In the genomic region with DNA sequence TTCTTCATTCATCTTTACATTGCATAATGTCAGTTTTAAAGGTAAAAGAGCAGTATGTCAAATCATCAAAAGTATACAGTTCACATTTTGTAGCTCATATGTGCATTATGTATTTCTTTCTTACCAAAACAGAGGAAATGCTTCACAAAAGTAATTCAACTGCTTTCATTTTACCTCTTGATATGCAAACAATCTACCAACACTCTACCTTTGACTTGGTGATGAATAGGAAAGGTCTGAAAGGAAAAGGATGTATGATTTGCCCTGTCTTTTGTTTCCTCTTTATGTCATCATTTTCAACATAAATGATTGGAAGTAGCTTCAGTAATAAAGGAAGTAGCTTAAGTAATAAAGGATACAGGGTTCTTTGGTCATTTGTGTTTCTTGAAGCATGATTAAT, we compare ENCODE assay signal across 32 cellular contexts.
"Had no signal": no experiment of that assay in that cellular context is flagged by ENCODE, and none has a peak within 500 bp of the region (broad histone marks: within the 10 kb centered on the region; RNA-seq: fewer than 3 reads in every experiment).

No MANE protein-coding gene starts in this region.

- H3K27me3 Mint-ChIP-seq: activated B cell treated with CpG ODN at 0.5 μM for 24 hours; activated CD4-positive, alpha-beta memory T cell treated with anti-CD3 and anti-CD28 coated beads for 36 hours had no signal

- H3K4me3 Mint-ChIP-seq: activated B cell treated with CpG ODN at 0.5 μM for 24 hours; activated CD4-positive, alpha-beta memory T cell treated with anti-CD3 and anti-CD28 coated beads for 36 hours; activated naive CD4-positive, alpha-beta T cell treated with anti-CD3 and anti-CD28 coated beads for 36 hours; activated T-cell treated with anti-CD3 and anti-CD28 coated beads, Interleukin-2, amount 50 U/mL, for 4 hours; activated T-helper 1 cell treated with anti-CD3 and anti-CD28 coated beads, Interleukin-12 subunit alpha, Interleukin-12 subunit beta, Interleukin-2, Interleukin-4 antibody, amounts not matched to agents 30 ng/mL and 10 ng/mL and 1 ng/mL, durations not matched to agents 14 hours and 24 hours and 36 hours had no signal

- DNase-seq: activated B cell treated with CpG ODN at 0.5 μM for 24 hours; activated CD4-positive, alpha-beta memory T cell treated with anti-CD3 and anti-CD28 coated beads for 36 hours; activated CD4-positive, alpha-beta T cell treated with anti-CD3 and anti-CD28 coated beads for 4 hours; activated CD4-positive, alpha-beta T cell treated with anti-CD3 and anti-CD28 coated beads, Interleukin-2, amount 50 U/mL, for 1 hour; activated CD4-positive, CD25-positive, alpha-beta regulatory T cell treated with anti-CD3 and anti-CD28 coated beads, Interleukin-2, amount 50 U/mL, for 72 hours; activated CD8-positive, alpha-beta memory T cell treated with anti-CD3 and anti-CD28 coated beads, Interleukin-2, amount 50 U/mL, for 4 hours; activated gamma-delta T cell treated with Interleukin-2 at 50 U/mL for 16 hours; activated naive CD4-positive, alpha-beta T cell treated with anti-CD3 and anti-CD28 coated beads for 36 hours; activated T-cell treated with anti-CD3 and anti-CD28 coated beads for 4 hours; activated T-cell treated with anti-CD3 and anti-CD28 coated beads, Interleukin-2, amount 50 U/mL, for 4 hours; adrenal gland; body of pancreas; Karpas-422; KBM-7; NCI-H1048; NCI-H1105 treated with DMSO at 0.1 percent for 48 hours; NCI-H1436; NCI-H1694; NCI-H1930; NCI-H2171; NCI-H510A; NCI-H526; NCI-H748 treated with DMSO at 0.1 percent for 48 hours; OCI-M1; Right ventricle myocardium superior; SJCRH30 had no signal

- H3K27ac Mint-ChIP-seq: activated B cell treated with CpG ODN at 0.5 μM for 24 hours; activated CD4-positive, alpha-beta memory T cell treated with anti-CD3 and anti-CD28 coated beads for 36 hours; activated naive CD4-positive, alpha-beta T cell treated with anti-CD3 and anti-CD28 coated beads for 36 hours; activated naive CD4-positive, alpha-beta T cell treated with anti-CD3 and anti-CD28 coated beads, Interleukin-2, amount 50 U/mL, for 72 hours; activated T-helper 1 cell treated with anti-CD3 and anti-CD28 coated beads, Interleukin-12 subunit alpha, Interleukin-12 subunit beta, Interleukin-2, Interleukin-4 antibody, amounts not matched to agents 30 ng/mL and 10 ng/mL and 1 ng/mL, durations not matched to agents 14 hours and 24 hours and 36 hours had no signal

- H3K4me3 ChIP-seq: adrenal gland, body of pancreas, breast epithelium, SJCRH30, SK-N-MC had no signal

- H3K27me3 ChIP-seq: adrenal gland, body of pancreas, breast epithelium, SJCRH30 had no signal

- H3K9me3 ChIP-seq: adrenal gland, body of pancreas, breast epithelium, SJCRH30 had no signal

- H3K4me1 ChIP-seq: adrenal gland, body of pancreas, breast epithelium, SJCRH30 had no signal

- FAIRE-seq: astrocyte, TTC549 had no signal

- H3K27ac ChIP-seq: adrenal gland, body of pancreas, breast epithelium, SJCRH30, SK-N-MC had no signal

- H3K36me3 Mint-ChIP-seq: activated CD4-positive, alpha-beta memory T cell treated with anti-CD3 and anti-CD28 coated beads for 36 hours had no signal

- ATAC-seq: activated naive CD4-positive, alpha-beta T cell treated with anti-CD3 and anti-CD28 coated beads, Interleukin-2, amount 50 U/mL, for 72 hours; activated T-cell treated with anti-CD3 and anti-CD28 coated beads, Interleukin-2, amount 50 U/mL, for 4 hours; body of pancreas had no signal

- H3K36me3 ChIP-seq: adrenal gland, breast epithelium, SJCRH30 had no signal

- H3K4me1 Mint-ChIP-seq: activated B cell treated with CpG ODN at 0.5 μM for 24 hours had no signal
